ENCODE assay signal across 14 cellular contexts in the genomic region with DNA sequence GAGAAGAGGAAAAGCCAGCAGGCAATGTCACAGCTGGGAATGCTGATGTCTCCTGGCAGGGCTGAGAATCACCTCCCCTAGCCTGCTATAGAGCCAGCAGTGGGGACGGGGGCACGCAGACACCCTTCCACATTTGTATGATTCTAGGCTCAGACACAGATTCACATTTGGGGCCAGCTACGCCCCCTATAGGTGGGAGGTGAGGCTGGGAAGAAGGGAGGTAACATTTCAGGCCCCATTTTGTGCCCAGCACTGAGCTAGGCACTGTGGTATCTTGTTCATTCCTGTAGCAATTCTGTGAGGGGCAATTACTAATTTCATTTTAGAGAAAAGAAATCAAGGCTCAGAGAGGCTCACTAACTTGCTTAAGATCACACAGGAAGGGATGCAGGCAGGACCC. TPM values are rescaled to one million over a fixed set of nuclear protein-coding genes. Genes with fewer than 3 reads are reported as not detected.
A peak's percentile ranks its signal among the peaks of the same experiment; 100 is the strongest.
DNase-seq lines count a peak whose midpoint lies in the region; TF ChIP-seq lines count a peak whose summit lies in the region.
"Had no signal": no experiment of that assay in that cellular context is flagged by ENCODE, and none has a peak within 500 bp of the region (broad histone marks: within the 10 kb centered on the region; RNA-seq: fewer than 3 reads in every experiment).

No MANE protein-coding gene starts in this region.

- no peak overlapping the region for H3K9ac ChIP-seq in GM23248
- H3K9ac ChIP-seq: BLaER1 had no signal

- H3K27me3 Mint-ChIP-seq in activated naive CD4-positive, alpha-beta T cell treated with anti-CD3 and anti-CD28 coated beads, Interleukin-2, amount 10 ng/mL, durations not matched to agents 7 days and 5 days: no peaks in the 10 kb centered on the region
- H3K27me3 Mint-ChIP-seq in chondrocyte (ENCODE audit: low read depth): no peaks in the 10 kb centered on the region
- H3K27me3 Mint-ChIP-seq: IgD-negative memory B cell had no signal

- no peak for TF ChIP-seq POLR2A in spleen (IDR thresholded peaks at IDR 0.05)

- H3K36me3 Mint-ChIP-seq in activated naive CD4-positive, alpha-beta T cell treated with anti-CD3 and anti-CD28 coated beads, Interleukin-2, amount 10 ng/mL, durations not matched to agents 7 days and 5 days: peaks cover 11% of the 10 kb centered on the region
- peaks cover 8% of the 10 kb centered on the region for H3K36me3 Mint-ChIP-seq in chondrocyte (ENCODE audit: low read depth)
- H3K36me3 Mint-ChIP-seq: IgD-negative memory B cell had no signal

- no peak overlapping the region for H3K4me3 ChIP-seq in LNCaP clone FGC (ENCODE audit: low read depth, low read length)
- no peak overlapping the region for H3K4me3 ChIP-seq in spleen
- H3K4me3 ChIP-seq in GM23248: no peak overlapping the region
- H3K4me3 ChIP-seq: BLaER1, mucosa of descending colon, skin epidermis had no signal

- peaks cover 0 to 15% (median 6%) of the 10 kb centered on the region in 6 donors for H3K4me1 ChIP-seq in spleen
- no peaks in the 10 kb centered on the region for H3K4me1 ChIP-seq in GM23248 (ENCODE audit: insufficient read depth)

- CTCF ChIA-PET in activated naive CD4-positive, alpha-beta T cell treated with anti-CD3 and anti-CD28 coated beads, Interleukin-2, amount 10 ng/mL, durations not matched to agents 7 days and 5 days (lab: Charles Lee): interaction anchor here (0.6 to 1.3 kb wide), 4 partner anchors 9 to 131 kb away, joined by 3 to 4 read pairs (median 4); no protein-coding TSS in a partner anchor

- peaks cover 0 to 3% (median 0%) of the 10 kb centered on the region in 6 donors for H3K36me3 ChIP-seq in spleen
- no peaks in the 10 kb centered on the region for H3K36me3 ChIP-seq in GM23248 (ENCODE audit: low read depth)

- in situ Hi-C loops in GM23248 (cut with MboI): no loop called here

- H3K4me3 Mint-ChIP-seq in activated naive CD4-positive, alpha-beta T cell treated with anti-CD3 and anti-CD28 coated beads, Interleukin-2, amount 10 ng/mL, durations not matched to agents 7 days and 5 days: no peak overlapping the region
- no peak overlapping the region for H3K4me3 Mint-ChIP-seq in chondrocyte (ENCODE audit: unreplicated experiment)
- H3K4me3 Mint-ChIP-seq: IgD-negative memory B cell; stimulated activated naive B cell treated with anti-CD40 and anti-IgM and Interleukin-4, amounts not matched to agents 10 μg/mL and 1 μg/mL and 100 μg/mL, for 72 hours had no signal

- H3K27ac Mint-ChIP-seq in activated naive CD4-positive, alpha-beta T cell treated with anti-CD3 and anti-CD28 coated beads, Interleukin-2, amount 10 ng/mL, durations not matched to agents 7 days and 5 days: no peak overlapping the region
- H3K27ac Mint-ChIP-seq in chondrocyte (ENCODE audit: unreplicated experiment): no peak overlapping the region

- DNase-seq in activated naive CD4-positive, alpha-beta T cell treated with anti-CD3 and anti-CD28 coated beads, Interleukin-2, amount 10 ng/mL, durations not matched to agents 7 days and 5 days: peak; percentile 28
- no peak for DNase-seq in activated naive CD4-positive, alpha-beta T cell (lab: John Stamatoyannopoulos, UW)
- DNase-seq in LNCaP clone FGC (ENCODE audit: low read depth): no peak
- peak; percentile 1 for DNase-seq in chondrocyte (ENCODE audit: low spot score)
- DNase-seq in spleen: peak; percentile 36
- DNase-seq in GM23248: no peak
- no peak for DNase-seq in NCI-H146 treated with DMSO at 0.1 percent for 48 hours (lab: John Stamatoyannopoulos, UW; ENCODE audit: unreplicated experiment)
- no peak for DNase-seq in activated effector memory CD4-positive, alpha-beta T cell treated with anti-CD3 and anti-CD28 coated beads, Interleukin-2, amount 50 U/mL, for 16 hours
- DNase-seq: mucosa of descending colon; NCI-H526; stimulated activated naive B cell treated with anti-CD40 and anti-IgM and Interleukin-4, amounts not matched to agents 10 μg/mL and 1 μg/mL and 100 μg/mL, for 72 hours had no signal

- no peaks in the 10 kb centered on the region for H3K4me1 Mint-ChIP-seq in activated naive CD4-positive, alpha-beta T cell treated with anti-CD3 and anti-CD28 coated beads, Interleukin-2, amount 10 ng/mL, durations not matched to agents 7 days and 5 days
- H3K4me1 Mint-ChIP-seq in chondrocyte (ENCODE audit: low read depth): peaks cover 6% of the 10 kb centered on the region
- H3K4me1 Mint-ChIP-seq: IgD-negative memory B cell had no signal

- intact Hi-C loops in spleen (cut with DNase I; ENCODE audit: low total_unique reads): no loop called here

- H4K20me1 ChIP-seq in GM23248 (ENCODE audit: insufficient read depth): no peaks in the 10 kb centered on the region
- H4K20me1 ChIP-seq: BLaER1 had no signal

- H2AFZ ChIP-seq in GM23248: no peak overlapping the region

- H3K9me3 ChIP-seq in spleen (peaks cover 6 to 36% (median 31%) of the 10 kb centered on the region in 8 donors), GM23248 (ENCODE audit: low read depth) (no peaks in the 10 kb centered on the region)

- H3K27ac ChIP-seq in spleen: no peak overlapping the region
- no peak overlapping the region for H3K27ac ChIP-seq in GM23248
- H3K27ac ChIP-seq: BLaER1 had no signal

- peaks cover 24% of the 10 kb centered on the region for H3K9me3 Mint-ChIP-seq in activated naive CD4-positive, alpha-beta T cell treated with anti-CD3 and anti-CD28 coated beads, Interleukin-2, amount 10 ng/mL, durations not matched to agents 7 days and 5 days
- peaks cover 18% of the 10 kb centered on the region for H3K9me3 Mint-ChIP-seq in chondrocyte (ENCODE audit: low read depth)

- no peaks in the 10 kb centered on the region for H3K9me2 ChIP-seq in GM23248 (ENCODE audit: insufficient read depth)

- WGBS in spleen, 5 donors: 58 to 87% (median 76%) methylated on average over 2 to 3 of the region's 3 CpGs
- 27 to 37% methylated on average over 3 of the region's 3 CpGs for WGBS in GM23248 (ENCODE audit: low coverage in 1 of 2, low lambda C conversion rate in 2 of 2, missing lambda C conversion rate in 2 of 2), 2 experiments

- no peaks in the 10 kb centered on the region for H3K79me2 ChIP-seq in GM23248 (ENCODE audit: insufficient read depth)

- H3K27me3 ChIP-seq in spleen (replicated peaks in 1 of 7): no peaks in the 10 kb centered on the region
- H3K27me3 ChIP-seq in GM23248 (replicated peaks; ENCODE audit: insufficient read depth): no peaks in the 10 kb centered on the region
- H3K27me3 ChIP-seq: BLaER1 had no signal

- H3K4me2 ChIP-seq in GM23248 (ENCODE audit: unreplicated experiment): no peak overlapping the region
- H3K4me2 ChIP-seq: BLaER1 had no signal

- TF ChIP-seq CTCF in LNCaP clone FGC (IDR thresholded peaks at IDR 0.05; ENCODE audit: control insufficient read depth, extremely low read depth, insufficient read depth): peak; percentile 19; the same call in 1 of the 2 replicates
- TF ChIP-seq CTCF in chondrocyte (IDR thresholded peaks at IDR 0.05): peak; percentile 57
- peak in 1 of 11 experiments; percentile 5 for TF ChIP-seq CTCF in spleen (IDR thresholded peaks at IDR 0.05 in 8 of 11, conservative IDR thresholded peaks at IDR 0.05 in 3 of 11)

- no peaks in the 10 kb centered on the region for H3F3A ChIP-seq in GM23248 (ENCODE audit: insufficient read depth)

RNA-seq across cellular contexts. Expression of gene ACAD9, which starts 15.9 kb away (rescaled TPM):
- total RNA-seq in chondrocyte (33.3 to 45.7 TPM (median 33.9 TPM) in 3 replicates), spleen (10 to 100 TPM; 39.6 to 52.8 (median 49.2) TPM)
- polyA plus RNA-seq in spleen (10 to 100 TPM; 18.8 to 31.9 (median 25.0) TPM), GM23248 (2016; fragmentation: Nextera tagmentation; extraction: Ambion mirVana) (29.7 and 32.9 TPM in 2 replicates)
- total RNA-seq in GM23248 (2014; rRNA removed; shearing (Covaris generic)): 22.3 and 27.3 TPM in 2 replicates

Comparison
In these comparisons a context has a peak if more than half of its experiments do, and no peak if none do; other contexts are left out.
1. DNase-seq: peak in activated naive CD4-positive, alpha-beta T cell treated with anti-CD3 and anti-CD28 coated beads, Interleukin-2, amount 10 ng/mL, durations not matched to agents 7 days and 5 days (single experiment), chondrocyte (single experiment) and spleen (single experiment); none in activated naive CD4-positive, alpha-beta T cell (0 of 4), LNCaP clone FGC (single experiment), GM23248 (single experiment), NCI-H146 treated with DMSO at 0.1 percent for 48 hours (single experiment) and activated effector memory CD4-positive, alpha-beta T cell treated with anti-CD3 and anti-CD28 coated beads, Interleukin-2, amount 50 U/mL, for 16 hours (single experiment).